ENCODE assay signal across 1 cellular context in genomic region chr17:21284319-21285163, GRCh38.
A peak's percentile ranks its signal among the peaks of the same experiment; 100 is the strongest.
TF ChIP-seq lines count a peak whose summit lies in the region.

MAP2K3 (plus strand) TSS chr17:21284711; CDS start chr17:21284921, 210 bp downstream.

TF ChIP-seq in K562, 482 proteins besides CTCF, POLR2A, EP300 and RAD21 (continued from another document):
- TF ChIP-seq CHD2 (IDR thresholded peaks at IDR 0.05; ENCODE audit: low read depth, low read length) (peak; percentile 49; the same call in 1 of the 2 replicates), JUND (IDR thresholded peaks at IDR 0.05; ENCODE audit: borderline replicate concordance, low read depth, low read length) (0 out of 2 replicates have a peak, but pooled peaks have one; percentile 14), JUND (tag; IDR thresholded peaks at IDR 0.05; ENCODE audit: borderline replicate concordance, low read depth, low read length) (no peak), KDM1A (IDR thresholded peaks at IDR 0.05) (no peak), ZFPM2 (CRISPR knock-in tag; IDR thresholded peaks at IDR 0.05) (no peak), VEZF1 (CRISPR knock-in tag; IDR thresholded peaks at IDR 0.05) (peak; percentile 84), SNRNP70 (optimal IDR thresholded peaks at IDR 0.05; ENCODE audit: low read depth, low read length) (no peak), PHF8 (IDR thresholded peaks at IDR 0.05; ENCODE audit: borderline replicate concordance, low read length) (peak; percentile 31; the same call in 1 of the 2 replicates), C11orf30 (IDR thresholded peaks at IDR 0.05; ENCODE audit: low read depth) (peak; percentile 36; the same call in 1 of the 2 replicates), CREM (IDR thresholded peaks at IDR 0.05; ENCODE audit: low read depth) (peak; percentile 33), NRF1 (conservative IDR thresholded peaks at IDR 0.05 in 1 of 2, IDR thresholded peaks at IDR 0.05 in 1 of 2) (peak; percentile 81 to 84), TCF7 (IDR thresholded peaks at IDR 0.05; ENCODE audit: borderline replicate concordance) (no peak), HNRNPLL (IDR thresholded peaks at IDR 0.05; ENCODE audit: low read depth, low read length, poor library complexity, severe bottlenecking) (peak; percentile 30), MBD2 (IDR thresholded peaks at IDR 0.05; ENCODE audit: borderline replicate concordance, low read depth) (peak; percentile 74; the same call in 1 of the 2 replicates), RBM25 (IDR thresholded peaks at IDR 0.05; ENCODE audit: low read depth, low read length, severe bottlenecking) (peak; percentile 88), POLR2G (IDR thresholded peaks at IDR 0.05; ENCODE audit: low read depth, low read length) (peak; percentile 89)
- TF ChIP-seq, protein P1, sequence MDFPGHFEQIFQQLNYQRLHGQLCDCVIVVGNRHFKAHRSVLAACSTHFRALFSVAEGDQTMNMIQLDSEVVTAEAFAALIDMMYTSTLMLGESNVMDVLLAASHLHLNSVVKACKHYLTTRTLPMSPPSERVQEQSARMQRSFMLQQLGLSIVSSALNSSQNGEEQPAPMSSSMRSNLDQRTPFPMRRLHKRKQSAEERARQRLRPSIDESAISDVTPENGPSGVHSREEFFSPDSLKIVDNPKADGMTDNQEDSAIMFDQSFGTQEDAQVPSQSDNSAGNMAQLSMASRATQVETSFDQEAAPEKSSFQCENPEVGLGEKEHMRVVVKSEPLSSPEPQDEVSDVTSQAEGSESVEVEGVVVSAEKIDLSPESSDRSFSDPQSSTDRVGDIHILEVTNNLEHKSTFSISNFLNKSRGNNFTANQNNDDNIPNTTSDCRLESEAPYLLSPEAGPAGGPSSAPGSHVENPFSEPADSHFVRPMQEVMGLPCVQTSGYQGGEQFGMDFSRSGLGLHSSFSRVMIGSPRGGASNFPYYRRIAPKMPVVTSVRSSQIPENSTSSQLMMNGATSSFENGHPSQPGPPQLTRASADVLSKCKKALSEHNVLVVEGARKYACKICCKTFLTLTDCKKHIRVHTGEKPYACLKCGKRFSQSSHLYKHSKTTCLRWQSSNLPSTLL (IDR thresholded peaks at IDR 0.05) = peak; percentile 64
